Comparison of ENCODE assay signal across 30 cellular contexts in genomic region chr7:19762631-19763030, GRCh38. TPM values are rescaled to one million over a fixed set of nuclear protein-coding genes. Genes with fewer than 3 reads are reported as not detected.
"Had no signal": no experiment of that assay in that cellular context is flagged by ENCODE, and none has a peak within 500 bp of the region (broad histone marks: within the 10 kb centered on the region; RNA-seq: fewer than 3 reads in every experiment).

No MANE protein-coding gene starts in this region.

- H3K27ac ChIP-seq: neural progenitor cell, spleen, testis, transverse colon, WERI-Rb-1 had no signal

- H3K4me1 ChIP-seq: neural progenitor cell, spleen, testis, transverse colon had no signal

- H3K9me3 ChIP-seq: spleen, testis, transverse colon had no signal

- H3K36me3 ChIP-seq: neural progenitor cell, spleen, transverse colon, WERI-Rb-1 had no signal

- DNase-seq: activated CD4-positive, alpha-beta memory T cell treated with anti-CD3 and anti-CD28 coated beads, Interleukin-2, amount 10 ng/mL, durations not matched to agents 7 days and 5 days; activated CD4-positive, alpha-beta T cell treated with anti-CD3 and anti-CD28 coated beads for 48 hours; activated CD8-positive, alpha-beta memory T cell treated with anti-CD3 and anti-CD28 coated beads, Interleukin-2, amount 50 U/mL, for 48 hours; activated gamma-delta T cell; activated naive CD4-positive, alpha-beta T cell treated with anti-CD3 and anti-CD28 coated beads, Interleukin-2, amount 10 ng/mL, durations not matched to agents 7 days and 5 days; activated naive CD8-positive, alpha-beta T cell treated with anti-CD3 and anti-CD28 coated beads, Interleukin-2, amount 10 ng/mL, durations not matched to agents 7 days and 5 days; activated T-cell treated with anti-CD3 and anti-CD28 coated beads, Interleukin-2, amount 50 U/mL, for 24 hours; cortex of kidney; effector memory CD8-positive, alpha-beta T cell; erythroblast; foreskin fibroblast; head of caudate nucleus; hippocampal formation; immature natural killer cell; kidney; natural killer cell; occipital lobe; posterior cingulate gyrus; right cardiac atrium; spleen; stimulated activated naive CD4-positive, alpha-beta T cell treated with Interleukin-2 at 50 U/mL for 16 hours; T-helper 17 cell; T1000; testis; transverse colon; WERI-Rb-1 had no signal

- H3K27me3 ChIP-seq: neural progenitor cell, testis, transverse colon had no signal

- ATAC-seq: activated CD4-positive, CD25-positive, alpha-beta regulatory T cell treated with anti-CD3 and anti-CD28 coated beads, Interleukin-2, amount 50 U/mL, for 24 hours; effector memory CD8-positive, alpha-beta T cell; natural killer cell; right cardiac atrium; T-helper 17 cell had no signal

- H3K4me3 ChIP-seq: neural progenitor cell, spleen, testis, transverse colon had no signal

RNA-seq across cellular contexts. Expression of gene TMEM196, which starts 10.8 kb away (rescaled TPM):
- total RNA-seq: activated CD4-positive, alpha-beta memory T cell treated with anti-CD3 and anti-CD28 coated beads, Interleukin-2, amount 10 ng/mL, durations not matched to agents 7 days and 5 days; activated naive CD8-positive, alpha-beta T cell treated with anti-CD3 and anti-CD28 coated beads, Interleukin-2, amount 10 ng/mL, durations not matched to agents 7 days and 5 days; bronchial epithelial cell; lower leg skin; natural killer cell; right cardiac atrium; spleen; T-helper 17 cell had no signal
- polyA plus RNA-seq: immature natural killer cell, right cardiac atrium had no signal
